ENCODE assay signal across 2 cellular contexts in genomic region chr14:22699801-22700564, GRCh38.
TF ChIP-seq lines count a peak whose summit lies in the region.

No MANE protein-coding gene starts in this region.

TF ChIP-seq in GM23338, 12 proteins besides CTCF, POLR2A, EP300 and RAD21 (continued from another document):
- TF ChIP-seq REST (IDR thresholded peaks at IDR 0.05; ENCODE audit: unreplicated experiment), result no peak
- TF ChIP-seq POLR2AphosphoS5 (IDR thresholded peaks at IDR 0.05; ENCODE audit: low read depth), result no peak
- TF ChIP-seq ZNF462 (CRISPR knock-in tag; IDR thresholded peaks at IDR 0.05), result no peak
- no peak for TF ChIP-seq EZH2 (IDR thresholded peaks at IDR 0.05; ENCODE audit: low read depth, unreplicated experiment)
- TF ChIP-seq ZNF114 (CRISPR knock-in tag; IDR thresholded peaks at IDR 0.05), result no peak
- no peak for TF ChIP-seq EZH2phosphoT487 (IDR thresholded peaks at IDR 0.05; ENCODE audit: unreplicated experiment)

TF ChIP-seq in SK-N-SH treated with all-trans-retinoic acid at 6 μM for 48 hours, 23 proteins besides CTCF, POLR2A, EP300 and RAD21 (continued from another document):
- TF ChIP-seq, protein P1, sequence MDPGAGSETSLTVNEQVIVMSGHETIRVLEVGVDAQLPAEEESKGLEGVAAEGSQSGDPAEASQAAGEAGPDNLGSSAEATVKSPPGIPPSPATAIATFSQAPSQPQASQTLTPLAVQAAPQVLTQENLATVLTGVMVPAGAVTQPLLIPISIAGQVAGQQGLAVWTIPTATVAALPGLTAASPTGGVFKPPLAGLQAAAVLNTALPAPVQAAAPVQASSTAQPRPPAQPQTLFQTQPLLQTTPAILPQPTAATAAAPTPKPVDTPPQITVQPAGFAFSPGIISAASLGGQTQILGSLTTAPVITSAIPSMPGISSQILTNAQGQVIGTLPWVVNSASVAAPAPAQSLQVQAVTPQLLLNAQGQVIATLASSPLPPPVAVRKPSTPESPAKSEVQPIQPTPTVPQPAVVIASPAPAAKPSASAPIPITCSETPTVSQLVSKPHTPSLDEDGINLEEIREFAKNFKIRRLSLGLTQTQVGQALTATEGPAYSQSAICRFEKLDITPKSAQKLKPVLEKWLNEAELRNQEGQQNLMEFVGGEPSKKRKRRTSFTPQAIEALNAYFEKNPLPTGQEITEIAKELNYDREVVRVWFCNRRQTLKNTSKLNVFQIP (CRISPR knock-in tag; IDR thresholded peaks at IDR 0.05; ENCODE audit: borderline replicate concordance, low read depth), result no peak
TF ChIP-seq in SK-N-SH treated with all-trans-retinoic acid at 6 μM for 48 hours: peak in this region for 0.
